22 cellular contexts compared by ENCODE assay signal in the genomic region with DNA sequence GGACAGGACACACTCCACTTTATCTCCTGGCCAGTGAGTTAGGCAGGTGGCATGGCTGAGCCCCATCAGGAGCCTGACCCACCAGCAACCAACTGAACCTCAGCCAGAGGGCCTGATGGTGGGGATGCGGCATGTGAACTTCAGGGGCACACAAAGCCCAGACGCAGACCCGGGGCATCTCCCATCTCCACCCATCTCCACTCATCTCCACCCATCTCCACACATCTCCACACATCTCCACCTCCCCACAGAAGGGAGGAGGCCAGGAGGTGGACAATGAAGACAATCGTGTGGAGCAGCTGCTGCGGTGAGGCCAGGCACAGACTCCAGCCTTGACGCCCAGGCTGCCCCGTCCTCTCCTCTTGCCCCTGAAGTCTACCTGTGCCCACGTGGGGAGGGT.
DNase-seq lines count a peak whose midpoint lies in the region; ATAC-seq, FAIRE-seq and TF ChIP-seq lines count a peak whose summit lies in the region.
"Had no signal": no experiment of that assay in that cellular context is flagged by ENCODE, and none has a peak within 500 bp of the region (broad histone marks: within the 10 kb centered on the region; RNA-seq: fewer than 3 reads in every experiment).

No MANE protein-coding gene starts in this region.

- no peaks in the 10 kb centered on the region; a peak in 1 of 7 replicates for H3K27me3 ChIP-seq in H1 (replicated peaks in 1 of 4; ENCODE audit: control insufficient read depth in 3 of 4, extremely low read depth in 1 of 4, insufficient read depth in 3 of 4, low read length in 3 of 4)
- peaks cover 0 to 9% (median 0%) of the 10 kb centered on the region in 3 experiments for H3K27me3 ChIP-seq in neuronal stem cell (ENCODE audit: control insufficient read depth in 3 of 3, insufficient read depth in 3 of 3, low read depth in 1 of 3, low read length in 3 of 3)
- no peaks in the 10 kb centered on the region for H3K27me3 ChIP-seq in upper lobe of right lung

- H3K4me1 ChIP-seq in H1 (replicated peaks in 1 of 4; ENCODE audit: control insufficient read depth in 3 of 4, insufficient read depth in 4 of 4, low read length in 3 of 4) (peaks cover 8 to 21% (median 13%) of the 10 kb centered on the region in 4 experiments), neuronal stem cell (ENCODE audit: control insufficient read depth in 2 of 2, insufficient read depth in 1 of 2, low read depth in 1 of 2, low read length in 2 of 2) (peaks cover 14 to 16% of the 10 kb centered on the region in 2 donors), upper lobe of right lung (no peaks in the 10 kb centered on the region)

- TF ChIP-seq CTCF in H1 (IDR thresholded peaks at IDR 0.05; ENCODE audit: control extremely low read depth in 1 of 3, insufficient read depth in 1 of 3, low read depth in 1 of 3, low read length in 3 of 3) (no peak), upper lobe of right lung (IDR thresholded peaks at IDR 0.05) (no peak)

- peak overlapping the region; percentile 52 for H4K91ac ChIP-seq in H1 (replicated peaks; ENCODE audit: insufficient read length, low read length)
- no peak overlapping the region for H4K91ac ChIP-seq in neuronal stem cell (ENCODE audit: low read depth, low read length, poor library complexity)

- no peak for ATAC-seq in left ventricle myocardium superior
- ATAC-seq in upper lobe of right lung: no peak
- ATAC-seq in GM21576 (IDR thresholded peaks at IDR 0.05; ENCODE audit: unreplicated experiment): no peak
- no peak for ATAC-seq in HG03354 (IDR thresholded peaks at IDR 0.05; ENCODE audit: poor library complexity, severe bottlenecking, unreplicated experiment)
- ATAC-seq: HCT116 had no signal

- H4K20me1 ChIP-seq in H1 (replicated peaks in 1 of 2; ENCODE audit: control insufficient read depth in 1 of 2, insufficient read depth in 2 of 2, low read length in 2 of 2): no peaks in the 10 kb centered on the region

- TF ChIP-seq EP300 in H1 (IDR thresholded peaks at IDR 0.05; ENCODE audit: borderline replicate concordance in 1 of 2, low read depth in 2 of 2, low read length in 2 of 2): no peak

- no peak overlapping the region for H4K5ac ChIP-seq in H1 (ENCODE audit: insufficient read length, low read depth, low read length)

- TF ChIP-seq POLR2A in H1 (IDR thresholded peaks at IDR 0.05; ENCODE audit: control extremely low read depth in 1 of 2, low read depth in 2 of 2, low read length in 2 of 2): no peak

- no peak overlapping the region for H3K56ac ChIP-seq in H1 (replicated peaks; ENCODE audit: insufficient read length, low read depth, low read length)

- H3K23ac ChIP-seq in H1 (ENCODE audit: insufficient read length) (no peak overlapping the region), neuronal stem cell (ENCODE audit: low read depth, low read length, poor library complexity) (peak overlapping the region; percentile 44)

- peaks cover 4% of the 10 kb centered on the region; the same call in 1 of the 2 replicates for H3K79me1 ChIP-seq in H1 (ENCODE audit: low read depth, low read length)
- no peaks in the 10 kb centered on the region for H3K79me1 ChIP-seq in neuronal stem cell (ENCODE audit: low read depth, low read length)

- intact Hi-C loops in left ventricle myocardium superior (cut with micrococcal nuclease): no loop called here
- intact Hi-C loops in cardiac septum (cut with DNase I): no loop called here
- intact Hi-C loops in upper lobe of right lung (cut with DNase I): no loop called here

- H3K36me3 ChIP-seq in H1 (ENCODE audit: control insufficient read depth in 2 of 4, insufficient read depth in 4 of 4, low read length in 3 of 4): no peaks in the 10 kb centered on the region
- H3K36me3 ChIP-seq in neuronal stem cell (replicated peaks in 1 of 2; ENCODE audit: control insufficient read depth in 2 of 2, insufficient read depth in 2 of 2, low read length in 2 of 2): no peaks in the 10 kb centered on the region
- no peaks in the 10 kb centered on the region for H3K36me3 ChIP-seq in upper lobe of right lung
- H3K36me3 ChIP-seq: BLaER1 treated with 17β-estradiol and CSF1 and Interleukin-3, amounts not matched to agents 10 nM and 100 nM had no signal

- H3K18ac ChIP-seq in H1 (ENCODE audit: extremely low read depth, low read length): no peak overlapping the region
- peak overlapping the region; percentile 49 for H3K18ac ChIP-seq in neuronal stem cell (ENCODE audit: low read length)

- H2BK15ac ChIP-seq in H1 (ENCODE audit: low read length): no peak overlapping the region
- H2BK15ac ChIP-seq in neuronal stem cell (ENCODE audit: low read length): peak overlapping the region; percentile 87

- no peak for TF ChIP-seq RAD21 in H1 (IDR thresholded peaks at IDR 0.05 in 1 of 2, conservative IDR thresholded peaks at IDR 0.05 in 1 of 2; ENCODE audit: low read depth in 2 of 2, low read length in 2 of 2)

- H3K4me3 ChIP-seq in H1 (ENCODE audit: extremely low read depth in 1 of 4, insufficient read depth in 2 of 4, low read depth in 3 of 4, low read length in 4 of 4): no peak overlapping the region
- H3K4me3 ChIP-seq in neuronal stem cell (ENCODE audit: low read length in 2 of 2): no peak overlapping the region
- no peak overlapping the region for H3K4me3 ChIP-seq in upper lobe of right lung
- H3K4me3 ChIP-seq: BLaER1 treated with 17β-estradiol and CSF1 and Interleukin-3, amounts not matched to agents 10 nM and 100 nM; GM23248 had no signal

- H3K9me3 ChIP-seq in H1 (ENCODE audit: insufficient read depth in 2 of 2, low read depth in 1 of 2, low read length in 1 of 2) (no peaks in the 10 kb centered on the region), neuronal stem cell (replicated peaks in 1 of 2; ENCODE audit: control insufficient read depth in 2 of 2, insufficient read depth in 1 of 2, low read depth in 1 of 2, low read length in 2 of 2) (peaks cover 0 to 2% of the 10 kb centered on the region in 2 donors), upper lobe of right lung (no peaks in the 10 kb centered on the region)
- H3K9me3 ChIP-seq: BLaER1 treated with 17β-estradiol and CSF1 and Interleukin-3, amounts not matched to agents 10 nM and 100 nM had no signal

- no peak overlapping the region for H2AFZ ChIP-seq in H1 (ENCODE audit: low read length)
- no peak overlapping the region for H2AFZ ChIP-seq in neuronal stem cell (ENCODE audit: low read length)
- H2AFZ ChIP-seq: GM23248 had no signal

- no peak for FAIRE-seq in H1 (lab: Jason Lieb, UNC)
- FAIRE-seq: A204.1, GM12891, GM18507 had no signal

- no peak overlapping the region for H2BK5ac ChIP-seq in H1 (ENCODE audit: low read depth, low read length)
- H2BK5ac ChIP-seq in neuronal stem cell (ENCODE audit: low read length): no peak overlapping the region

- DNase-seq in left ventricle myocardium superior (peak; percentile 5), cardiac septum (ENCODE audit: low spot score) (no peak), H1 (ENCODE audit: low read depth in 1 of 2, low spot score in 2 of 2) (no peak), neuronal stem cell (ENCODE audit: low spot score) (no peak), upper lobe of right lung (peak; percentile 49), LoVo (ENCODE audit: low spot score) (no peak)
- DNase-seq: Calu3; CD4-positive, alpha-beta memory T cell; COR-L47; DMS53; DMS79 treated with DMSO at 0.1 percent for 48 hours; GF-D8; GM23248; H9 had no signal

- H3K79me2 ChIP-seq in H1 (ENCODE audit: control insufficient read depth in 1 of 2, insufficient read depth in 2 of 2, low read length in 2 of 2): no peaks in the 10 kb centered on the region

- POLR2A ChIA-PET in H1 (lab: Charles Lee; ENCODE audit: partially characterized antibody): no interaction called here

- no peak overlapping the region for H2BK20ac ChIP-seq in H1 (ENCODE audit: low read length)

- H3K27ac ChIP-seq in H1 (ENCODE audit: low read depth, low read length) (no peak overlapping the region), neuronal stem cell (replicated peaks; ENCODE audit: low read length) (no peak overlapping the region), upper lobe of right lung (no peak overlapping the region)
- H3K27ac ChIP-seq: 22Rv1; BLaER1 treated with 17β-estradiol and CSF1 and Interleukin-3, amounts not matched to agents 10 nM and 100 nM; GM23248 had no signal

- H3K9ac ChIP-seq in H1 (replicated peaks in 1 of 4; ENCODE audit: extremely low read depth in 1 of 4, low read depth in 3 of 4, low read length in 3 of 4) (no peak overlapping the region), neuronal stem cell (ENCODE audit: low read depth, low read length, poor library complexity) (no peak overlapping the region)
- H3K9ac ChIP-seq: GM23248 had no signal

- WGBS in H1 (ENCODE audit: extremely low coverage in 1 of 2, insufficient coverage in 1 of 2, insufficient read length in 1 of 2, insufficient replicate concordance in 2 of 2, low coverage in 1 of 2, low lambda C conversion rate in 2 of 2, missing lambda C conversion rate in 1 of 2), 2 experiments: 90% methylated on average over 8 of the region's 8 CpGs; no CpG with 5 or more reads in 1 of the 2 experiments
- whole genome bisulfite sequencing in neuronal stem cell (ENCODE audit: extremely low coverage in 2 of 2, insufficient read length in 2 of 2, insufficient replicate concordance in 1 of 2), 2 donors: no CpG with 5 or more reads among the region's 8 CpGs

- H3K4me2 ChIP-seq in H1 (ENCODE audit: insufficient read depth in 1 of 2, low read depth in 2 of 2, low read length in 2 of 2): no peak overlapping the region
- no peak overlapping the region for H3K4me2 ChIP-seq in neuronal stem cell (ENCODE audit: insufficient read depth, low read length, poor library complexity, severe bottlenecking)

- H3K23me2 ChIP-seq in H1 (ENCODE audit: low read depth, low read length): peaks cover 4% of the 10 kb centered on the region; the same call in 1 of the 2 replicates

- H3K4ac ChIP-seq in H1 (replicated peaks; ENCODE audit: insufficient read length, low read depth, low read length): no peak overlapping the region
- H3K4ac ChIP-seq in neuronal stem cell (ENCODE audit: low read length): no peak overlapping the region

- H3K14ac ChIP-seq in H1 (ENCODE audit: insufficient read length) (no peak overlapping the region), neuronal stem cell (ENCODE audit: low read length) (peak overlapping the region; percentile 64)

- CTCF ChIA-PET in H1 (lab: Charles Lee; ENCODE audit: partially characterized antibody): no interaction called here

- H2BK12ac ChIP-seq in H1 (ENCODE audit: low read depth, low read length) (no peak overlapping the region), neuronal stem cell (ENCODE audit: low read length) (no peak overlapping the region)

- H4K8ac ChIP-seq in H1 (ENCODE audit: extremely low read depth, insufficient read depth, low read length) (no peak overlapping the region), neuronal stem cell (ENCODE audit: low read depth, low read length) (no peak overlapping the region)

- H2AK5ac ChIP-seq in H1 (ENCODE audit: low read depth, low read length) (no peak overlapping the region; the same call in 1 of the 2 replicates), neuronal stem cell (ENCODE audit: low read depth, low read length) (peak overlapping the region; percentile 39)

- no peak overlapping the region for H2BK120ac ChIP-seq in H1 (replicated peaks; ENCODE audit: low read depth, low read length)
- H2BK120ac ChIP-seq in neuronal stem cell (ENCODE audit: low read depth, low read length): peak overlapping the region; percentile 69

TF ChIP-seq in H1, 55 proteins besides CTCF, POLR2A, EP300 and RAD21 (continues in another document):
- TF ChIP-seq SIX5 (IDR thresholded peaks at IDR 0.05; ENCODE audit: low read depth, low read length) (no peak), KDM4A (IDR thresholded peaks at IDR 0.05; ENCODE audit: low read depth, low read length, severe bottlenecking) (no peak)

Comparison
In these comparisons a context has a peak if more than half of its experiments do, and no peak if none do; other contexts are left out.
1. DNase-seq: peak in left ventricle myocardium superior (single experiment) and upper lobe of right lung (single experiment); none in cardiac septum (single experiment), H1 (0 of 2), neuronal stem cell (single experiment) and LoVo (single experiment).